1 cellular context compared by ENCODE assay signal in genomic region chr15:41804920-41805666, GRCh38.
TF ChIP-seq lines count a peak whose summit lies in the region.

No MANE protein-coding gene starts in this region.

TF ChIP-seq in H1, 55 proteins besides CTCF, POLR2A, EP300 and RAD21:
- TF ChIP-seq NRF1 (IDR thresholded peaks at IDR 0.05; ENCODE audit: low read depth, low read length) (no peak), CEBPB (IDR thresholded peaks at IDR 0.05; ENCODE audit: low read depth, low read length) (no peak)
TF ChIP-seq in H1: peak in this region for 0.
